24 cellular contexts compared by ENCODE assay signal in genomic region chr12:93365616-93366015, GRCh38.
"Had no signal": no experiment of that assay in that cellular context is flagged by ENCODE, and none has a peak within 500 bp of the region (broad histone marks: within the 10 kb centered on the region; RNA-seq: fewer than 3 reads in every experiment).

No MANE protein-coding gene starts in this region.

- H3K27ac ChIP-seq: epithelial cell of prostate, heart right ventricle, lower lobe of right lung, neutrophil, parathyroid adenoma, right atrium auricular region, stomach, tibial nerve, upper lobe of right lung, uterus had no signal

- H3K9ac ChIP-seq: parathyroid adenoma had no signal

- H3K4me3 ChIP-seq: dorsolateral prefrontal cortex, heart right ventricle, lower lobe of right lung, right atrium auricular region, smooth muscle cell, stomach, tibial nerve, upper lobe of right lung, uterus had no signal

- DNase-seq: cortex of kidney; dorsolateral prefrontal cortex; effector CD4-positive, alpha-beta T cell; foreskin melanocyte; glutamatergic neuron; heart right ventricle; hippocampal formation; islet precursor cell; kidney glomerular epithelial cell; left colon; left ventricle myocardium superior; lower lobe of right lung; stimulated activated CD4-positive, alpha-beta T cell treated with anti-CD3 and anti-CD28 coated beads, Interleukin-2, amount 100 ng/mL, for 24 hours; stimulated activated CD4-positive, alpha-beta T cell treated with anti-CD3 and anti-CD28 coated beads, Interleukin-4, amount 100 ng/mL, for 24 hours; stimulated activated naive CD4-positive, alpha-beta T cell treated with Interleukin-2 at 50 U/mL for 16 hours; stomach; upper lobe of right lung; uterus had no signal

- H3K79me2 ChIP-seq: parathyroid adenoma had no signal

- H2AFZ ChIP-seq: parathyroid adenoma had no signal

- H3K27me3 ChIP-seq: dorsolateral prefrontal cortex, heart right ventricle, neutrophil, right atrium auricular region, stomach, tibial nerve, upper lobe of right lung, uterus had no signal

- H3K36me3 ChIP-seq: heart right ventricle, lower lobe of right lung, neutrophil, right atrium auricular region, stomach, tibial nerve, upper lobe of right lung, uterus had no signal

- H3K9me3 ChIP-seq: heart right ventricle, lower lobe of right lung, neutrophil, right atrium auricular region, stomach, tibial nerve, upper lobe of right lung, uterus had no signal

- H3K4me1 ChIP-seq: lower lobe of right lung, parathyroid adenoma, stomach, tibial nerve, upper lobe of right lung, uterus had no signal
